Comparison of ENCODE assay signal across 1 cellular context in the genomic region with DNA sequence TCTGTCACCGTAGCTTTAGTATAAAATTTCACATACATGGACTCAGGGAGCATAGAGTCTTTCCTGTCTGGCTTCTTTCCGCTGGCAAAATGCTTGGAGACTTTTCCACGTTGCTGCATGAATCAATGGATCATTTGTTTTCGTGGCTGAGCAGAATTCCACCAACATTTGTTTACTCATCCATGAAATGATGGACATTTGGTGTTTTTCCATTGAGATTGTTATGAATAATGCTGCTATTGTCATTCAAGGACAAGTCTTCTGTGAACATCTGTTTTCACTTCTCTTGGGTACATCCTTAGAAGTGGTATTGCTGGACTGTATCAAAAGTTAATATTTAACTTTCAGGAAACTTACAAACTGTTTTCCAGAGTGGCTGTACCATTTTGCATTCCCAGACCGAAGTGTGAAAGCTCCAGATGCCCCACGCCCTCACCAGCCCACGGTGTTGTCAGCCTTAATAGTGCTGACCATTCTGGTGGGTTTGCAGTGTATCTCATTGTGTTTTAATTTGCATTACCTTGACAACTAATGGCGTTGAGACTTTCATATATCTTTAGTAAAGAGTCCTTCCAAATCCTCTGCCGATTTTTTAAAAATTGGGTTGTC.
TF ChIP-seq lines count a peak whose summit lies in the region.

No MANE protein-coding gene starts in this region.

TF ChIP-seq in HepG2, 621 proteins besides CTCF, POLR2A, EP300 and RAD21 (continues in another document):
- no peak for TF ChIP-seq SMARCE1 (IDR thresholded peaks at IDR 0.05; ENCODE audit: borderline replicate concordance)
- TF ChIP-seq, protein P1, sequence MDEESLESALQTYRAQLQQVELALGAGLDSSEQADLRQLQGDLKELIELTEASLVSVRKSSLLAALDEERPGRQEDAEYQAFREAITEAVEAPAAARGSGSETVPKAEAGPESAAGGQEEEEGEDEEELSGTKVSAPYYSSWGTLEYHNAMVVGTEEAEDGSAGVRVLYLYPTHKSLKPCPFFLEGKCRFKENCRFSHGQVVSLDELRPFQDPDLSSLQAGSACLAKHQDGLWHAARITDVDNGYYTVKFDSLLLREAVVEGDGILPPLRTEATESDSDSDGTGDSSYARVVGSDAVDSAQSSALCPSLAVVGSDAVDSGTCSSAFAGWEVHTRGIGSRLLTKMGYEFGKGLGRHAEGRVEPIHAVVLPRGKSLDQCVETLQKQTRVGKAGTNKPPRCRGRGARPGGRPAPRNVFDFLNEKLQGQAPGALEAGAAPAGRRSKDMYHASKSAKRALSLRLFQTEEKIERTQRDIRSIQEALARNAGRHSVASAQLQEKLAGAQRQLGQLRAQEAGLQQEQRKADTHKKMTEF (CRISPR knock-in tag; IDR thresholded peaks at IDR 0.05), result peak; percentile 43
- no peak for TF ChIP-seq ZNF24 (IDR thresholded peaks at IDR 0.05)
- TF ChIP-seq LCORL (IDR thresholded peaks at IDR 0.05), result no peak
- TF ChIP-seq LCORL (CRISPR knock-in tag; IDR thresholded peaks at IDR 0.05), result no peak
- TF ChIP-seq, protein P2, sequence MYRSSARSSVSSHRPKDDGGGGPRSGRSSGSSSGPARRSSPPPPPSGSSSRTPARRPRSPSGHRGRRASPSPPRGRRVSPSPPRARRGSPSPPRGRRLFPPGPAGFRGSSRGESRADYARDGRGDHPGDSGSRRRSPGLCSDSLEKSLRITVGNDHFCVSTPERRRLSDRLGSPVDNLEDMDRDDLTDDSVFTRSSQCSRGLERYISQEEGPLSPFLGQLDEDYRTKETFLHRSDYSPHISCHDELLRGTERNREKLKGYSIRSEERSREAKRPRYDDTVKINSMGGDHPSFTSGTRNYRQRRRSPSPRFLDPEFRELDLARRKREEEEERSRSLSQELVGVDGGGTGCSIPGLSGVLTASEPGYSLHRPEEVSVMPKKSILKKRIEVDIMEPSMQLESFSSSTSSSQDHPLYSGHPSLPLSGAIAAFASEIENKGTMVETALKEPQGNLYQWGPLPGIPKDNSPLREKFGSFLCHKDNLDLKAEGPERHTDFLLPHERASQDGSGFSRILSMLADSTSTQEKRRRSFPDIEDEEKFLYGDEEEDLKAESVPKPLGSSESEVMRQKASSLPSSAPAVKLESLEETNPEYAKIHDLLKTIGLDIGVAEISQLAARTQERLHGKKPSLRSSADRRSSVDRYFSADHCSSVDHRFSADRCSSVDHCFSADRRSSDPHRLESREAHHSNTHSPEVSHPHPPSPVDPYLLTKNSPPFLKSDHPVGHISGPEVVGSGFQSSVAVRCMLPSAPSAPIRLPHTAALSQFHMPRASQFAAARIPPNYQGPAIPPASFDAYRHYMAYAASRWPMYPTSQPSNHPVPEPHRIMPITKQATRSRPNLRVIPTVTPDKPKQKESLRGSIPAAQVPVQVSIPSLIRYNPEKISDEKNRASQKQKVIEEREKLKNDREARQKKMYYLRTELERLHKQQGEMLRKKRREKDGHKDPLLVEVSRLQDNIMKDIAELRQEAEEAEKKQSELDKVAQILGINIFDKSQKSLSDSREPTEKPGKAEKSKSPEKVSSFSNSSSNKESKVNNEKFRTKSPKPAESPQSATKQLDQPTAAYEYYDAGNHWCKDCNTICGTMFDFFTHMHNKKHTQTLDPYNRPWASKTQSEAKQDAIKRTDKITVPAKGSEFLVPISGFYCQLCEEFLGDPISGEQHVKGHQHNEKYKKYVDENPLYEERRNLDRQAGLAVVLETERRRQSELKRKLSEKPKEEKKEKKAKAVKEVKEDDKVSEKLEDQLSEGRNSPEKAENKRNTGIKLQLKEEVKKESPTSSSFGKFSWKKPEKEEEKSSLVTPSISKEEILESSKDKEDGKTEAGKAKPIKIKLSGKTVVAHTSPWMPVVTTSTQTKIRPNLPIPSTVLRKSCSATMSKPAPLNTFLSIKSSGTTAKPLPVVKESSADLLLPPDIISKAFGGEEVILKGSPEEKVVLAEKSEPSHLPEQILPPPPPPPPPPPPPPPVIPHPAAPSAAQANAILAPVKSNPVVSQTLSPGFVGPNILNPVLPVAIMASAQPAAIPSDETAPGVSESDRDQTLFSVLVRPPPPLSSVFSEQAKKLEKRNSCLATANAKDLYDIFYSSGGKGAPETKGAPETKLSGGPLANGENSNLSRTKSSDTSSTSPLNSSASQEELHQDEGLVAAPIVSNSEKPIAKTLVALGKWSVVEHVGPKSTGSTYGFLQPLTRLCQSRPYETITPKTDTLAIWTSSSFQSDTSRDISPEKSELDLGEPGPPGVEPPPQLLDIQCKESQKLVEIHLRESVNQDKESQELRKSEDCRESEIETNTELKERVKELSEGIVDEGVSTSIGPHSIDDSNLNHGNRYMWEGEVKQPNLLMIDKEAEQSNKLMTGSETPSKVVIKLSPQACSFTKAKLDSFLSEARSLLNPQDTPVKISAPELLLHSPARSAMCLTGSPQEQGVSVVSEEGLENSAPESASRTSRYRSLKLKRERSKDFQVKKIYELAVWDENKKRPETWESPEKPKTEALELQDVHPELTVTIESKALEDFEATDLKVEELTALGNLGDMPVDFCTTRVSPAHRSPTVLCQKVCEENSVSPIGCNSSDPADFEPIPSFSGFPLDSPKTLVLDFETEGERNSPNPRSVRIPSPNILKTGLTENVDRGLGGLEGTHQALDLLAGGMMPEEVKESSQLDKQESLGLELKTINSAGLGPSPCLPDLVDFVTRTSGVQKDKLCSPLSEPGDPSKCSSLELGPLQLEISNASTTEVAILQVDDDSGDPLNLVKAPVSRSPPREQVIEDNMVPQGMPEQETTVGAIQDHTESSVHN (CRISPR knock-in tag; IDR thresholded peaks at IDR 0.05), result no peak
- TF ChIP-seq FOXP1 (IDR thresholded peaks at IDR 0.05), result no peak
- peak; percentile 65 for TF ChIP-seq FOXP1 (CRISPR knock-in tag; IDR thresholded peaks at IDR 0.05)
- no peak for TF ChIP-seq KDM1A (CRISPR knock-in tag; IDR thresholded peaks at IDR 0.05)
- TF ChIP-seq ZNF329 (CRISPR knock-in tag; IDR thresholded peaks at IDR 0.05; ENCODE audit: low read depth), result no peak
- peak; percentile 48; the same call in 1 of the 2 replicates for TF ChIP-seq POLR2G (IDR thresholded peaks at IDR 0.05; ENCODE audit: low read depth, low read length)
- peak; percentile 71 for TF ChIP-seq SOX13 (IDR thresholded peaks at IDR 0.05)
- peak in 1 of 2 experiments; percentile 97; a peak in 2 of 4 replicates for TF ChIP-seq SOX13 (CRISPR knock-in tag; conservative IDR thresholded peaks at IDR 0.05 in 1 of 2, IDR thresholded peaks at IDR 0.05 in 1 of 2)
- TF ChIP-seq HNRNPUL1 (IDR thresholded peaks at IDR 0.05; ENCODE audit: low read depth, low read length), result peak; percentile 84
- no peak; the same call in 1 of the 2 replicates for TF ChIP-seq CHD4 (IDR thresholded peaks at IDR 0.05; ENCODE audit: borderline replicate concordance, low read length)
- TF ChIP-seq ZSCAN31 (CRISPR knock-in tag; IDR thresholded peaks at IDR 0.05; ENCODE audit: low read depth), result no peak
- TF ChIP-seq ZNF451 (CRISPR knock-in tag; IDR thresholded peaks at IDR 0.05), result no peak
- TF ChIP-seq TSC22D2 (CRISPR knock-in tag; IDR thresholded peaks at IDR 0.05; ENCODE audit: borderline replicate concordance), result no peak
- TF ChIP-seq ATF1 (CRISPR knock-in tag; IDR thresholded peaks at IDR 0.05), result 0 out of 2 replicates have a peak, but pooled peaks have one; percentile 44
- TF ChIP-seq, protein P3, sequence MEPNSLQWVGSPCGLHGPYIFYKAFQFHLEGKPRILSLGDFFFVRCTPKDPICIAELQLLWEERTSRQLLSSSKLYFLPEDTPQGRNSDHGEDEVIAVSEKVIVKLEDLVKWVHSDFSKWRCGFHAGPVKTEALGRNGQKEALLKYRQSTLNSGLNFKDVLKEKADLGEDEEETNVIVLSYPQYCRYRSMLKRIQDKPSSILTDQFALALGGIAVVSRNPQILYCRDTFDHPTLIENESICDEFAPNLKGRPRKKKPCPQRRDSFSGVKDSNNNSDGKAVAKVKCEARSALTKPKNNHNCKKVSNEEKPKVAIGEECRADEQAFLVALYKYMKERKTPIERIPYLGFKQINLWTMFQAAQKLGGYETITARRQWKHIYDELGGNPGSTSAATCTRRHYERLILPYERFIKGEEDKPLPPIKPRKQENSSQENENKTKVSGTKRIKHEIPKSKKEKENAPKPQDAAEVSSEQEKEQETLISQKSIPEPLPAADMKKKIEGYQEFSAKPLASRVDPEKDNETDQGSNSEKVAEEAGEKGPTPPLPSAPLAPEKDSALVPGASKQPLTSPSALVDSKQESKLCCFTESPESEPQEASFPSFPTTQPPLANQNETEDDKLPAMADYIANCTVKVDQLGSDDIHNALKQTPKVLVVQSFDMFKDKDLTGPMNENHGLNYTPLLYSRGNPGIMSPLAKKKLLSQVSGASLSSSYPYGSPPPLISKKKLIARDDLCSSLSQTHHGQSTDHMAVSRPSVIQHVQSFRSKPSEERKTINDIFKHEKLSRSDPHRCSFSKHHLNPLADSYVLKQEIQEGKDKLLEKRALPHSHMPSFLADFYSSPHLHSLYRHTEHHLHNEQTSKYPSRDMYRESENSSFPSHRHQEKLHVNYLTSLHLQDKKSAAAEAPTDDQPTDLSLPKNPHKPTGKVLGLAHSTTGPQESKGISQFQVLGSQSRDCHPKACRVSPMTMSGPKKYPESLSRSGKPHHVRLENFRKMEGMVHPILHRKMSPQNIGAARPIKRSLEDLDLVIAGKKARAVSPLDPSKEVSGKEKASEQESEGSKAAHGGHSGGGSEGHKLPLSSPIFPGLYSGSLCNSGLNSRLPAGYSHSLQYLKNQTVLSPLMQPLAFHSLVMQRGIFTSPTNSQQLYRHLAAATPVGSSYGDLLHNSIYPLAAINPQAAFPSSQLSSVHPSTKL (CRISPR knock-in tag; IDR thresholded peaks at IDR 0.05), result peak; percentile 60
- TF ChIP-seq NR2F6 (IDR thresholded peaks at IDR 0.05), result no peak
- TF ChIP-seq NR2F6 (CRISPR knock-in tag; IDR thresholded peaks at IDR 0.05), result 0 out of 2 replicates have a peak, but pooled peaks have one; percentile 27
- TF ChIP-seq SSRP1 (CRISPR knock-in tag; IDR thresholded peaks at IDR 0.05), result 0 out of 2 replicates have a peak, but pooled peaks have one; percentile 41
- no peak for TF ChIP-seq FOXC1 (CRISPR knock-in tag; IDR thresholded peaks at IDR 0.05; ENCODE audit: borderline replicate concordance)
- TF ChIP-seq, protein P4, sequence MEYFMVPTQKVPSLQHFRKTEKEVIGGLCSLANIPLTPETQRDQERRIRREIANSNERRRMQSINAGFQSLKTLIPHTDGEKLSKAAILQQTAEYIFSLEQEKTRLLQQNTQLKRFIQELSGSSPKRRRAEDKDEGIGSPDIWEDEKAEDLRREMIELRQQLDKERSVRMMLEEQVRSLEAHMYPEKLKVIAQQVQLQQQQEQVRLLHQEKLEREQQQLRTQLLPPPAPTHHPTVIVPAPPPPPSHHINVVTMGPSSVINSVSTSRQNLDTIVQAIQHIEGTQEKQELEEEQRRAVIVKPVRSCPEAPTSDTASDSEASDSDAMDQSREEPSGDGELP (IDR thresholded peaks at IDR 0.05; ENCODE audit: borderline replicate concordance, low read depth), result peak; percentile 44; the same call in 1 of the 2 replicates
- TF ChIP-seq, protein P5, sequence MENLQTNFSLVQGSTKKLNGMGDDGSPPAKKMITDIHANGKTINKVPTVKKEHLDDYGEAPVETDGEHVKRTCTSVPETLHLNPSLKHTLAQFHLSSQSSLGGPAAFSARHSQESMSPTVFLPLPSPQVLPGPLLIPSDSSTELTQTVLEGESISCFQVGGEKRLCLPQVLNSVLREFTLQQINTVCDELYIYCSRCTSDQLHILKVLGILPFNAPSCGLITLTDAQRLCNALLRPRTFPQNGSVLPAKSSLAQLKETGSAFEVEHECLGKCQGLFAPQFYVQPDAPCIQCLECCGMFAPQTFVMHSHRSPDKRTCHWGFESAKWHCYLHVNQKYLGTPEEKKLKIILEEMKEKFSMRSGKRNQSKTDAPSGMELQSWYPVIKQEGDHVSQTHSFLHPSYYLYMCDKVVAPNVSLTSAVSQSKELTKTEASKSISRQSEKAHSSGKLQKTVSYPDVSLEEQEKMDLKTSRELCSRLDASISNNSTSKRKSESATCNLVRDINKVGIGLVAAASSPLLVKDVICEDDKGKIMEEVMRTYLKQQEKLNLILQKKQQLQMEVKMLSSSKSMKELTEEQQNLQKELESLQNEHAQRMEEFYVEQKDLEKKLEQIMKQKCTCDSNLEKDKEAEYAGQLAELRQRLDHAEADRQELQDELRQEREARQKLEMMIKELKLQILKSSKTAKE (CRISPR knock-in tag; IDR thresholded peaks at IDR 0.05; ENCODE audit: borderline replicate concordance), result peak; percentile 35; the same call in 1 of the 2 replicates
- TF ChIP-seq MED13 (CRISPR knock-in tag; IDR thresholded peaks at IDR 0.05), result no peak
- no peak for TF ChIP-seq RBM22 (optimal IDR thresholded peaks at IDR 0.05; ENCODE audit: low read length)
- TF ChIP-seq, protein P6, sequence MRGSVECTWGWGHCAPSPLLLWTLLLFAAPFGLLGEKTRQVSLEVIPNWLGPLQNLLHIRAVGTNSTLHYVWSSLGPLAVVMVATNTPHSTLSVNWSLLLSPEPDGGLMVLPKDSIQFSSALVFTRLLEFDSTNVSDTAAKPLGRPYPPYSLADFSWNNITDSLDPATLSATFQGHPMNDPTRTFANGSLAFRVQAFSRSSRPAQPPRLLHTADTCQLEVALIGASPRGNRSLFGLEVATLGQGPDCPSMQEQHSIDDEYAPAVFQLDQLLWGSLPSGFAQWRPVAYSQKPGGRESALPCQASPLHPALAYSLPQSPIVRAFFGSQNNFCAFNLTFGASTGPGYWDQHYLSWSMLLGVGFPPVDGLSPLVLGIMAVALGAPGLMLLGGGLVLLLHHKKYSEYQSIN (CRISPR knock-in tag; IDR thresholded peaks at IDR 0.05; ENCODE audit: borderline replicate concordance), result no peak
- TF ChIP-seq RBAK (CRISPR knock-in tag; IDR thresholded peaks at IDR 0.05), result no peak
- TF ChIP-seq, protein P7, sequence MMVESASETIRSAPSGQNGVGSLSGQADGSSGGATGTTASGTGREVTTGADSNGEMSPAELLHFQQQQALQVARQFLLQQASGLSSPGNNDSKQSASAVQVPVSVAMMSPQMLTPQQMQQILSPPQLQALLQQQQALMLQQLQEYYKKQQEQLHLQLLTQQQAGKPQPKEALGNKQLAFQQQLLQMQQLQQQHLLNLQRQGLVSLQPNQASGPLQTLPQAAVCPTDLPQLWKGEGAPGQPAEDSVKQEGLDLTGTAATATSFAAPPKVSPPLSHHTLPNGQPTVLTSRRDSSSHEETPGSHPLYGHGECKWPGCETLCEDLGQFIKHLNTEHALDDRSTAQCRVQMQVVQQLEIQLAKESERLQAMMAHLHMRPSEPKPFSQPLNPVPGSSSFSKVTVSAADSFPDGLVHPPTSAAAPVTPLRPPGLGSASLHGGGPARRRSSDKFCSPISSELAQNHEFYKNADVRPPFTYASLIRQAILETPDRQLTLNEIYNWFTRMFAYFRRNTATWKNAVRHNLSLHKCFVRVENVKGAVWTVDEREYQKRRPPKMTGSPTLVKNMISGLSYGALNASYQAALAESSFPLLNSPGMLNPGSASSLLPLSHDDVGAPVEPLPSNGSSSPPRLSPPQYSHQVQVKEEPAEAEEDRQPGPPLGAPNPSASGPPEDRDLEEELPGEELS (CRISPR knock-in tag; IDR thresholded peaks at IDR 0.05), result peak; percentile 87
- TF ChIP-seq, protein P8, sequence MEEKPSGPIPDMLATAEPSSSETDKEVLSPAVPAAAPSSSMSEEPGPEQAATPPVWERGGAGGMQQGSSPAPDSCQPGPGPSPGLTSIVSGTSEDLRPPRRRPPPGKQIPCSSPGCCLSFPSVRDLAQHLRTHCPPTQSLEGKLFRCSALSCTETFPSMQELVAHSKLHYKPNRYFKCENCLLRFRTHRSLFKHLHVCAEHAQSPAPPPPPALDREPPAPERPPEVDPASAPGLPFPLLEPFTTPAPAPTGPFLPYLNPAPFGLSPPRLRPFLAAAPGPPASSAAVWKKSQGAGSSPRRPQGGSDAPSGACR (CRISPR knock-in tag; IDR thresholded peaks at IDR 0.05), result no peak
- TF ChIP-seq, protein P9, sequence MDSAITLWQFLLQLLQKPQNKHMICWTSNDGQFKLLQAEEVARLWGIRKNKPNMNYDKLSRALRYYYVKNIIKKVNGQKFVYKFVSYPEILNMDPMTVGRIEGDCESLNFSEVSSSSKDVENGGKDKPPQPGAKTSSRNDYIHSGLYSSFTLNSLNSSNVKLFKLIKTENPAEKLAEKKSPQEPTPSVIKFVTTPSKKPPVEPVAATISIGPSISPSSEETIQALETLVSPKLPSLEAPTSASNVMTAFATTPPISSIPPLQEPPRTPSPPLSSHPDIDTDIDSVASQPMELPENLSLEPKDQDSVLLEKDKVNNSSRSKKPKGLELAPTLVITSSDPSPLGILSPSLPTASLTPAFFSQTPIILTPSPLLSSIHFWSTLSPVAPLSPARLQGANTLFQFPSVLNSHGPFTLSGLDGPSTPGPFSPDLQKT (CRISPR knock-in tag; IDR thresholded peaks at IDR 0.05; ENCODE audit: borderline replicate concordance), result no peak
